1 cellular context compared by ENCODE assay signal in genomic region chr4:176198316-176198903, GRCh38.
TF ChIP-seq lines count a peak whose summit lies in the region.

No MANE protein-coding gene starts in this region.

TF ChIP-seq in H1, 55 proteins besides CTCF, POLR2A, EP300 and RAD21 (continued from another document):
- no peak for TF ChIP-seq KDM4A (IDR thresholded peaks at IDR 0.05; ENCODE audit: low read depth, low read length, severe bottlenecking)
- no peak for TF ChIP-seq RFX5 (IDR thresholded peaks at IDR 0.05; ENCODE audit: borderline replicate concordance, low read depth, low read length)
